Comparison of ENCODE assay signal across 24 cellular contexts in genomic region chr17:17581509-17581908, GRCh38. TPM values are rescaled to one million over a fixed set of nuclear protein-coding genes. Genes with fewer than 3 reads are reported as not detected.
DNase-seq lines count a peak whose midpoint lies in the region; TF ChIP-seq lines count a peak whose summit lies in the region.
"Had no signal": no experiment of that assay in that cellular context is flagged by ENCODE, and none has a peak within 500 bp of the region (broad histone marks: within the 10 kb centered on the region; RNA-seq: fewer than 3 reads in every experiment).

No MANE protein-coding gene starts in this region.

- H3K9me3 ChIP-seq in NT2/D1 (ENCODE audit: insufficient read depth, low read length) (no peaks in the 10 kb centered on the region), hepatocyte (ENCODE audit: low read depth) (no peaks in the 10 kb centered on the region), neuronal stem cell (replicated peaks in 1 of 2; ENCODE audit: control insufficient read depth in 2 of 2, insufficient read depth in 1 of 2, low read depth in 1 of 2, low read length in 2 of 2) (no peaks in the 10 kb centered on the region)
- H3K9me3 ChIP-seq: BE2C, thyroid gland had no signal

- no peak overlapping the region for H3K14ac ChIP-seq in neuronal stem cell (ENCODE audit: low read length)

- H3K9ac ChIP-seq in NT2/D1 (ENCODE audit: insufficient read length, low read depth), result peak overlapping the region; percentile 8
- no peak overlapping the region for H3K9ac ChIP-seq in neuronal stem cell (ENCODE audit: low read depth, low read length, poor library complexity)

- H3K79me2 ChIP-seq in ACC112 (ENCODE audit: control insufficient read depth, insufficient read depth, low read length, unreplicated experiment) (no peaks in the 10 kb centered on the region), hepatocyte (peaks cover 23% of the 10 kb centered on the region)

- no peak overlapping the region for H4K91ac ChIP-seq in neuronal stem cell (ENCODE audit: low read depth, low read length, poor library complexity)

- H3K27ac Mint-ChIP-seq in nephron, result peak overlapping the region; percentile 22 to 45 (median 33)
- H3K27ac Mint-ChIP-seq: activated CD4-positive, alpha-beta T cell treated with anti-CD3 and anti-CD28 coated beads, Interleukin-2, amount 10 ng/mL, durations not matched to agents 24 days and 14 days; activated naive CD8-positive, alpha-beta T cell treated with anti-CD3 and anti-CD28 coated beads, Interleukin-2, amount 50 U/mL, for 24 hours; naive B cell; T-helper 2 cell treated with Interferon-gamma antibody and Interleukin-4, amounts not matched to agents 5 μg/mL and 100 μg/mL, for 36 hours had no signal

- H3K36me3 ChIP-seq in ACC112 (ENCODE audit: insufficient read depth, low read length) (no peaks in the 10 kb centered on the region), NT2/D1 (ENCODE audit: insufficient read depth, insufficient read length, low read length) (peaks cover 4% of the 10 kb centered on the region), hepatocyte (replicated peaks; ENCODE audit: insufficient read depth, low read depth) (no peaks in the 10 kb centered on the region), neuronal stem cell (replicated peaks in 1 of 2; ENCODE audit: control insufficient read depth in 2 of 2, insufficient read depth in 2 of 2, low read length in 2 of 2) (peaks cover 5 to 6% of the 10 kb centered on the region in 2 donors)
- H3K36me3 ChIP-seq: BE2C had no signal

- H2AK5ac ChIP-seq in neuronal stem cell (ENCODE audit: low read depth, low read length), result no peak overlapping the region

- TF ChIP-seq CTCF in hepatocyte (IDR thresholded peaks at IDR 0.05; ENCODE audit: poor library complexity) (no peak), nephron (IDR thresholded peaks at IDR 0.05; ENCODE audit: unreplicated experiment in 3 of 3) (no peak)

- no peak overlapping the region for H2BK15ac ChIP-seq in neuronal stem cell (ENCODE audit: low read length)

- no peak overlapping the region for H3K23ac ChIP-seq in neuronal stem cell (ENCODE audit: low read depth, low read length, poor library complexity)

- peaks cover 7% of the 10 kb centered on the region for H3K79me1 ChIP-seq in neuronal stem cell (ENCODE audit: low read depth, low read length)

- no peaks in the 10 kb centered on the region for H4K20me1 ChIP-seq in hepatocyte (ENCODE audit: insufficient read depth, poor library complexity, severe bottlenecking)

- H3K9me3 Mint-ChIP-seq in nephron, result no peaks in the 10 kb centered on the region
- H3K9me3 Mint-ChIP-seq: activated CD4-positive, alpha-beta T cell treated with anti-CD3 and anti-CD28 coated beads, Interleukin-2, amount 10 ng/mL, durations not matched to agents 24 days and 14 days; activated naive CD8-positive, alpha-beta T cell treated with anti-CD3 and anti-CD28 coated beads, Interleukin-2, amount 50 U/mL, for 24 hours; naive B cell; T-helper 2 cell treated with Interferon-gamma antibody and Interleukin-4, amounts not matched to agents 5 μg/mL and 100 μg/mL, for 36 hours had no signal

- H2BK5ac ChIP-seq in neuronal stem cell (ENCODE audit: low read length), result no peak overlapping the region

- H3K27ac ChIP-seq in ACC112 (ENCODE audit: low read depth, low read length), result peak overlapping the region; percentile 65
- H3K27ac ChIP-seq in hepatocyte, result peak overlapping the region; percentile 88
- no peak overlapping the region for H3K27ac ChIP-seq in neuronal stem cell (replicated peaks; ENCODE audit: low read length)
- H3K27ac ChIP-seq: thyroid gland had no signal

- no peak overlapping the region for H2AFZ ChIP-seq in ACC112 (ENCODE audit: low read length, unreplicated experiment)
- no peak overlapping the region for H2AFZ ChIP-seq in hepatocyte
- H2AFZ ChIP-seq in neuronal stem cell (ENCODE audit: low read length), result no peak overlapping the region

- WGBS in hepatocyte (ENCODE audit: low lambda C conversion rate, missing lambda C conversion rate), result 62% methylated on average over 6 of the region's 6 CpGs
- no CpG with 5 or more reads among the region's 6 CpGs for WGBS in neuronal stem cell (ENCODE audit: extremely low coverage in 2 of 2, insufficient read length in 2 of 2, insufficient replicate concordance in 1 of 2), 2 donors

- DNase-seq in NT2/D1 (ENCODE audit: low read depth, low spot score) (no peak), hepatocyte (ENCODE audit: low spot score) (no peak), neuronal stem cell (ENCODE audit: low spot score) (no peak), NCI-H2081 treated with DMSO at 0.1 percent for 48 hours (lab: John Stamatoyannopoulos, UW) (no peak), DMS53 (lab: John Stamatoyannopoulos, UW) (no peak), NCI-H1092 (lab: John Stamatoyannopoulos, UW) (no peak)
- DNase-seq: activated CD4-positive, alpha-beta T cell treated with anti-CD3 and anti-CD28 coated beads, Interleukin-2, amount 10 ng/mL, durations not matched to agents 24 days and 14 days; activated naive CD8-positive, alpha-beta T cell treated with anti-CD3 and anti-CD28 coated beads, Interleukin-2, amount 50 U/mL, for 24 hours; activated T-cell treated with anti-CD3 and anti-CD28 coated beads, Interleukin-2, amount 50 U/mL, for 48 hours; BE2C; DMS79; GF-D8; HCEC 1CT; Karpas-422; kidney glomerular epithelial cell; mesendoderm; naive B cell; NCI-H146; occipital lobe; stimulated activated naive CD4-positive, alpha-beta T cell treated with Interleukin-2 at 50 U/mL for 16 hours; thyroid gland had no signal

- H3K18ac ChIP-seq in neuronal stem cell (ENCODE audit: low read length), result no peak overlapping the region

- no peak overlapping the region for H3K4me3 ChIP-seq in ACC112 (ENCODE audit: low read depth, low read length)
- H3K4me3 ChIP-seq in NT2/D1 (ENCODE audit: insufficient read length, low read depth), result no peak overlapping the region
- H3K4me3 ChIP-seq in hepatocyte, result no peak overlapping the region
- no peak overlapping the region for H3K4me3 ChIP-seq in neuronal stem cell (ENCODE audit: low read length in 2 of 2)
- H3K4me3 ChIP-seq: thyroid gland had no signal

- H3K4me1 ChIP-seq in ACC112 (ENCODE audit: control insufficient read depth, insufficient read depth, low read length, unreplicated experiment) (peaks cover 22% of the 10 kb centered on the region), NT2/D1 (ENCODE audit: insufficient read depth, insufficient read length) (peaks cover 18% of the 10 kb centered on the region), hepatocyte (ENCODE audit: insufficient read depth) (peaks cover 22% of the 10 kb centered on the region), neuronal stem cell (ENCODE audit: control insufficient read depth in 2 of 2, insufficient read depth in 1 of 2, low read depth in 1 of 2, low read length in 2 of 2) (no peaks in the 10 kb centered on the region)
- H3K4me1 ChIP-seq: BE2C had no signal

- no peak overlapping the region for H2BK120ac ChIP-seq in neuronal stem cell (ENCODE audit: low read depth, low read length)

- H3K4me2 ChIP-seq in hepatocyte, result peak overlapping the region; percentile 25
- H3K4me2 ChIP-seq in neuronal stem cell (ENCODE audit: insufficient read depth, low read length, poor library complexity, severe bottlenecking), result no peak overlapping the region

- H3K4me1 Mint-ChIP-seq in nephron, result peaks cover 18% of the 10 kb centered on the region
- H3K4me1 Mint-ChIP-seq: activated CD4-positive, alpha-beta T cell treated with anti-CD3 and anti-CD28 coated beads, Interleukin-2, amount 10 ng/mL, durations not matched to agents 24 days and 14 days had no signal

- no peak overlapping the region for H3K4ac ChIP-seq in neuronal stem cell (ENCODE audit: low read length)

- no peak overlapping the region for H4K8ac ChIP-seq in neuronal stem cell (ENCODE audit: low read depth, low read length)

- H3K27me3 Mint-ChIP-seq in nephron (ENCODE audit: low read depth), result no peaks in the 10 kb centered on the region
- H3K27me3 Mint-ChIP-seq: activated CD4-positive, alpha-beta T cell treated with anti-CD3 and anti-CD28 coated beads, Interleukin-2, amount 10 ng/mL, durations not matched to agents 24 days and 14 days; activated naive CD8-positive, alpha-beta T cell treated with anti-CD3 and anti-CD28 coated beads, Interleukin-2, amount 50 U/mL, for 24 hours; naive B cell had no signal

- H3K4me3 Mint-ChIP-seq in nephron, result no peak overlapping the region
- H3K4me3 Mint-ChIP-seq: activated CD4-positive, alpha-beta T cell treated with anti-CD3 and anti-CD28 coated beads, Interleukin-2, amount 10 ng/mL, durations not matched to agents 24 days and 14 days; activated naive CD8-positive, alpha-beta T cell treated with anti-CD3 and anti-CD28 coated beads, Interleukin-2, amount 50 U/mL, for 24 hours; naive B cell; T-helper 2 cell treated with Interferon-gamma antibody and Interleukin-4, amounts not matched to agents 5 μg/mL and 100 μg/mL, for 36 hours had no signal

- no peak overlapping the region for H2BK12ac ChIP-seq in neuronal stem cell (ENCODE audit: low read length)

- peaks cover 4% of the 10 kb centered on the region for H3K36me3 Mint-ChIP-seq in nephron (ENCODE audit: low read depth)
- H3K36me3 Mint-ChIP-seq: naive B cell had no signal

- H3K27me3 ChIP-seq in ACC112 (ENCODE audit: insufficient read depth, low read length) (no peaks in the 10 kb centered on the region), NT2/D1 (ENCODE audit: insufficient read depth, insufficient read length) (no peaks in the 10 kb centered on the region), hepatocyte (no peaks in the 10 kb centered on the region), neuronal stem cell (ENCODE audit: control insufficient read depth in 3 of 3, insufficient read depth in 3 of 3, low read depth in 1 of 3, low read length in 3 of 3) (no peaks in the 10 kb centered on the region)
- H3K27me3 ChIP-seq: BE2C, thyroid gland had no signal

- H3K9me2 ChIP-seq in hepatocyte (replicated peaks; ENCODE audit: insufficient read depth), result no peaks in the 10 kb centered on the region

RNA-seq across cellular contexts. Expression of gene PEMT, which starts 10.0 kb away (rescaled TPM):
- 50.1 and 58.6 TPM in 2 replicates for total RNA-seq in hepatocyte
- 70.4 and 78.9 TPM in 2 replicates for polyA plus RNA-seq in hepatocyte
- 42.5 TPM for polyA plus RNA-seq in neuronal stem cell (2013, experiment 1 of 2)
- 39.1 TPM for polyA plus RNA-seq in neuronal stem cell (2013, experiment 2 of 2)
